In genomic region chr21:34614693-34615486, GRCh38 we compare ENCODE assay signal across 1 cellular context.
TF ChIP-seq lines count a peak whose summit lies in the region.

Gene RCAN1 (minus strand): TSS chr21:34615113. CDS start chr21:34615011, 102 bp downstream.

TF ChIP-seq in H1, 55 proteins besides CTCF, POLR2A, EP300 and RAD21 (continued from another document):
- TF ChIP-seq HDAC6 (IDR thresholded peaks at IDR 0.05; ENCODE audit: low read depth, low read length) (no peak), KDM1A (IDR thresholded peaks at IDR 0.05; ENCODE audit: borderline replicate concordance, low read length) (no peak), SP1 (IDR thresholded peaks at IDR 0.05; ENCODE audit: low read depth, low read length) (peak; percentile 76), NRF1 (IDR thresholded peaks at IDR 0.05; ENCODE audit: low read depth, low read length) (no peak), SRF (IDR thresholded peaks at IDR 0.05; ENCODE audit: low read depth, low read length) (no peak), BACH1 (IDR thresholded peaks at IDR 0.05; ENCODE audit: low read length) (no peak), CTBP2 (IDR thresholded peaks at IDR 0.05; ENCODE audit: borderline replicate concordance, insufficient read depth, insufficient read length, low read length) (peak; percentile 37), BCL11A (IDR thresholded peaks at IDR 0.05; ENCODE audit: low read depth in 2 of 2, low read length in 2 of 2) (no peak), RNF2 (IDR thresholded peaks at IDR 0.05; ENCODE audit: borderline replicate concordance, low read depth, low read length, missing control alignments, poor library complexity, severe bottlenecking) (no peak), USF2 (IDR thresholded peaks at IDR 0.05; ENCODE audit: low read length) (peak; percentile 98), CBX8 (IDR thresholded peaks at IDR 0.05; ENCODE audit: borderline replicate concordance, low read depth, low read length) (no peak), EGR1 (IDR thresholded peaks at IDR 0.05; ENCODE audit: borderline replicate concordance, low read depth, low read length) (peak; percentile 4; the same call in 1 of the 2 replicates), ATF2 (IDR thresholded peaks at IDR 0.05; ENCODE audit: low read length) (no peak), SAP30 (IDR thresholded peaks at IDR 0.05; ENCODE audit: insufficient read depth, insufficient replicate concordance, low read length) (peak; percentile 93), SP4 (IDR thresholded peaks at IDR 0.05; ENCODE audit: low read length) (peak; percentile 54; the same call in 1 of the 2 replicates), MAX (IDR thresholded peaks at IDR 0.05) (0 out of 2 replicates have a peak, but pooled peaks have one; percentile 64), SIX5 (IDR thresholded peaks at IDR 0.05; ENCODE audit: low read depth, low read length) (peak; percentile 59), CHD2 (IDR thresholded peaks at IDR 0.05; ENCODE audit: low read length) (peak; percentile 34; the same call in 1 of the 2 replicates), PHF8 (conservative IDR thresholded peaks at IDR 0.05; ENCODE audit: low read depth, low read length) (peak; percentile 29; the same call in 1 of the 2 replicates), MAFK (IDR thresholded peaks at IDR 0.05; ENCODE audit: low read depth, low read length) (no peak), YY1 (IDR thresholded peaks at IDR 0.05; ENCODE audit: low read depth, low read length) (peak; percentile 100), KDM4A (IDR thresholded peaks at IDR 0.05; ENCODE audit: low read depth, low read length, severe bottlenecking) (peak; percentile 65)
